8 cellular contexts compared by ENCODE assay signal in the genomic region with DNA sequence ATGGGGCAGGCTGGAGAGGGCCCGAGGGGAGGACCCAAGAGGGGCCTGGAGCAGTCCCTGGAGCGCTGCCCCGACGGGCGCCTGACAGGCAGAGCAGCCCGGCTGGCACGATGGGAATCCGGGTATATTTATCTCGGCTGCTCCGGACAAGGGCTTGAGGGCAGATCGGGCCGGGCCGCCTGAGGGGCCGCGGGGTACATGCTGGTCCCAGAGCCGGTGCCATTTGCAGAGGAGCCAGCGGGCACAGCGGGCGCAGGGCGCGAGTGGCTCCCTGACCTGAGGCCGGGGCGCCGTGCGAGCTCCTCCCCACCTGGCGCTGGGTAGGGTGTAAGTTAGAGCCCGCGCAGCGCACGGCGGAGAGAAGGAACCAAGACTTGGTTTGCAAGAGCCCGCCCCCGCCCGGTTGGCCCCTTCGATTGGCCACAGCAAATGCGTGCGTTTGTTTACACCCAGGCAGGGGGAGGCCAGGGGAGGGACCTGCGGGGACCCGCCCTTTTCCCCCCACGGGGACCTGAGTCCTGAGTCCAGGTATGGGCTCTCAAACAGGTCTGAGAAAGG. TPM values are rescaled to one million over a fixed set of nuclear protein-coding genes. Genes with fewer than 3 reads are reported as not detected.
A peak's percentile ranks its signal among the peaks of the same experiment; 100 is the strongest.
DNase-seq lines count a peak whose midpoint lies in the region; ATAC-seq and TF ChIP-seq lines count a peak whose summit lies in the region.

No MANE protein-coding gene starts in this region.

- H3K4me3 ChIP-seq in iPS-11a (ENCODE audit: low read depth, low read length), result peak overlapping the region; percentile 30

- TF ChIP-seq CTCF in type B pancreatic cell (conservative IDR thresholded peaks at IDR 0.05), result no peak

- H3K36me3 Mint-ChIP-seq in type B pancreatic cell, result no peaks in the 10 kb centered on the region

- H3K27ac Mint-ChIP-seq in type B pancreatic cell, result no peak overlapping the region

- H3K4me1 Mint-ChIP-seq in type B pancreatic cell (ENCODE audit: unreplicated experiment), result peaks cover 17% of the 10 kb centered on the region

- peak; percentile 63 for DNase-seq in DMS 273 (lab: John Stamatoyannopoulos, UW; ENCODE audit: unreplicated experiment)
- no peak for DNase-seq in DMS 273 treated with DMSO at 0.1 percent for 48 hours (lab: John Stamatoyannopoulos, UW)
- peak; percentile 9 for DNase-seq in activated effector memory CD4-positive, alpha-beta T cell treated with Interleukin-2 at 50 U/mL for 16 hours
- peak; percentile 49 for DNase-seq in stimulated activated CD4-positive, alpha-beta T cell treated with anti-CD3 and anti-CD28 coated beads, Interleukin-4, amount 100 ng/mL, for 1 hour
- no peak for DNase-seq in type B pancreatic cell (ENCODE audit: extremely low spot score, unreplicated experiment)

- H3K27me3 Mint-ChIP-seq in type B pancreatic cell, result peaks cover 36% of the 10 kb centered on the region

- H3K9me3 Mint-ChIP-seq in type B pancreatic cell, result no peaks in the 10 kb centered on the region

- no peak overlapping the region for H3K4me3 Mint-ChIP-seq in type B pancreatic cell

- ATAC-seq in GM18868 (IDR thresholded peaks at IDR 0.05; ENCODE audit: unreplicated experiment), result no peak
- no peak for ATAC-seq in HG02678 (IDR thresholded peaks at IDR 0.05; ENCODE audit: unreplicated experiment)

RNA-seq across cellular contexts. Expression of a gene that starts 0.7 kb away (rescaled TPM):
- 6.0 and 11.0 TPM in 2 replicates for total RNA-seq in type B pancreatic cell (ENCODE audit: low replicate concordance)

RNA-seq across cellular contexts. Expression of a gene that starts 14.4 kb away (rescaled TPM):
- total RNA-seq in type B pancreatic cell (ENCODE audit: low replicate concordance), result 0.71 TPM in 1 of 2 replicates, not detected in the other

RNA-seq across cellular contexts. Expression of a gene that starts 30.2 kb away (rescaled TPM):
- total RNA-seq in type B pancreatic cell (ENCODE audit: low replicate concordance), result 140 and 145 TPM in 2 replicates

RNA-seq across cellular contexts. Expression of a gene that starts 50.7 kb away (rescaled TPM):
- 41.9 and 48.0 TPM in 2 replicates for total RNA-seq in type B pancreatic cell (ENCODE audit: low replicate concordance)

Comparison
In these comparisons a context has a peak if more than half of its experiments do, and no peak if none do; other contexts are left out.
1. DNase-seq: peak in DMS 273 (single experiment), activated effector memory CD4-positive, alpha-beta T cell treated with Interleukin-2 at 50 U/mL for 16 hours (single experiment) and stimulated activated CD4-positive, alpha-beta T cell treated with anti-CD3 and anti-CD28 coated beads, Interleukin-4, amount 100 ng/mL, for 1 hour (single experiment); none in DMS 273 treated with DMSO at 0.1 percent for 48 hours (single experiment) and type B pancreatic cell (single experiment).